ENCODE assay signal across 23 cellular contexts in the genomic region with DNA sequence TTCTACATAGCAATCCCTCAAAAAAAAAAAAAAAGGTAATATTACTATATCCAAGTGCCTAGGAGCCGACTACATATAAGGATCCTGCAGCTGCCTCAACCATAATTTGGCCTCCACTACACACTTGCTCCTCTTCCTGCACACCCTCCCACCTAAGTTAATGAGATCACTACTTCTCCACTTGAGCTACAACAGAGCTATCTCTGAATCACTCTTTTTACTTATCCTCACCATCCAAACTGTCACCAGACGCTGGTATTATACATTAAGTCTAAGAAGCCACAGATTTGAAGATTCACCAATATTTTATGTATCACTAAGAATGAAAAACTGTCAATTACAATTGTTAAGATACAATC. TPM values are rescaled to one million over a fixed set of nuclear protein-coding genes. Genes with fewer than 3 reads are reported as not detected.
DNase-seq lines count a peak whose midpoint lies in the region; TF ChIP-seq lines count a peak whose summit lies in the region.
"Had no signal": no experiment of that assay in that cellular context is flagged by ENCODE, and none has a peak within 500 bp of the region (broad histone marks: within the 10 kb centered on the region; RNA-seq: fewer than 3 reads in every experiment).

No MANE protein-coding gene starts in this region.

- H3K27ac Mint-ChIP-seq in activated CD4-positive, alpha-beta memory T cell treated with anti-CD3 and anti-CD28 coated beads, Interleukin-2, amount 10 ng/mL, durations not matched to agents 7 days and 5 days, result no peak overlapping the region
- H3K27ac Mint-ChIP-seq in activated CD4-positive, alpha-beta memory T cell treated with anti-CD3 and anti-CD28 coated beads for 36 hours, result no peak overlapping the region
- H3K27ac Mint-ChIP-seq: HFFc6 had no signal

- H3K9me2 ChIP-seq in GM23248 (ENCODE audit: insufficient read depth), result no peaks in the 10 kb centered on the region

- no peak overlapping the region for H3K4me3 ChIP-seq in BLaER1
- no peak overlapping the region for H3K4me3 ChIP-seq in GM23248
- H3K4me3 ChIP-seq: MG63, Peyer's patch, SJSA1 had no signal

- 0 out of 2 replicates have a peak, but pooled peaks cover 7% of the 10 kb centered on the region for H3F3A ChIP-seq in GM23248 (ENCODE audit: insufficient read depth)

- peaks cover 6% of the 10 kb centered on the region for H3K4me1 Mint-ChIP-seq in activated CD4-positive, alpha-beta memory T cell treated with anti-CD3 and anti-CD28 coated beads, Interleukin-2, amount 10 ng/mL, durations not matched to agents 7 days and 5 days
- H3K4me1 Mint-ChIP-seq in activated CD4-positive, alpha-beta memory T cell treated with anti-CD3 and anti-CD28 coated beads for 36 hours (ENCODE audit: low read depth), result peaks cover 19% of the 10 kb centered on the region

- H3K36me3 ChIP-seq in BLaER1 (peaks cover 48% of the 10 kb centered on the region), GM23248 (ENCODE audit: low read depth) (no peaks in the 10 kb centered on the region)
- H3K36me3 ChIP-seq: MG63, Peyer's patch, SJSA1 had no signal

- no peak overlapping the region for H3K4me3 Mint-ChIP-seq in activated CD4-positive, alpha-beta memory T cell treated with anti-CD3 and anti-CD28 coated beads, Interleukin-2, amount 10 ng/mL, durations not matched to agents 7 days and 5 days
- no peak overlapping the region for H3K4me3 Mint-ChIP-seq in activated CD4-positive, alpha-beta memory T cell treated with anti-CD3 and anti-CD28 coated beads for 36 hours
- H3K4me3 Mint-ChIP-seq: HFFc6 had no signal

- H4K20me1 ChIP-seq in BLaER1, result peaks cover 100% of the 10 kb centered on the region
- no peaks in the 10 kb centered on the region; the same call in 1 of the 2 replicates for H4K20me1 ChIP-seq in GM23248 (ENCODE audit: insufficient read depth)

- H3K9ac ChIP-seq in BLaER1, result no peak overlapping the region
- no peak overlapping the region for H3K9ac ChIP-seq in GM23248

- peak overlapping the region; percentile 49 for H3K4me2 ChIP-seq in BLaER1
- H3K4me2 ChIP-seq in GM23248 (ENCODE audit: unreplicated experiment), result no peak overlapping the region

- intact Hi-C loops in activated CD4-positive, alpha-beta memory T cell treated with anti-CD3 and anti-CD28 coated beads for 36 hours (cut with micrococcal nuclease), result no loop called here

- POLR2A ChIA-PET in activated CD4-positive, alpha-beta memory T cell treated with anti-CD3 and anti-CD28 coated beads, Interleukin-2, amount 10 ng/mL, durations not matched to agents 7 days and 5 days (lab: Charles Lee), result interaction anchor here (0.9 kb wide), 1 partner anchor 11 kb away, joined by 3 read pairs; no protein-coding TSS in a partner anchor
- POLR2A ChIA-PET in activated CD4-positive, alpha-beta memory T cell treated with anti-CD3 and anti-CD28 coated beads for 36 hours (lab: Charles Lee), result no interaction called here

- H3K9me3 Mint-ChIP-seq in activated CD4-positive, alpha-beta memory T cell treated with anti-CD3 and anti-CD28 coated beads, Interleukin-2, amount 10 ng/mL, durations not matched to agents 7 days and 5 days, result no peaks in the 10 kb centered on the region
- no peaks in the 10 kb centered on the region for H3K9me3 Mint-ChIP-seq in activated CD4-positive, alpha-beta memory T cell treated with anti-CD3 and anti-CD28 coated beads for 36 hours
- H3K9me3 Mint-ChIP-seq: HFFc6 had no signal

- H3K9me3 ChIP-seq in BLaER1 (no peaks in the 10 kb centered on the region), GM23248 (ENCODE audit: low read depth) (no peaks in the 10 kb centered on the region)
- H3K9me3 ChIP-seq: MG63, Peyer's patch, SJSA1 had no signal

- CTCF ChIA-PET in activated CD4-positive, alpha-beta memory T cell treated with anti-CD3 and anti-CD28 coated beads, Interleukin-2, amount 10 ng/mL, durations not matched to agents 7 days and 5 days (lab: Charles Lee), result interaction anchor here (0.7 to 1.0 kb wide), 2 partner anchors 9 to 47 kb away, joined by 3 read pairs; partner anchors contain the start of gene POU4F1
- CTCF ChIA-PET in activated CD4-positive, alpha-beta memory T cell treated with anti-CD3 and anti-CD28 coated beads for 36 hours (lab: Charles Lee), result interaction anchor here (0.7 kb wide), 1 partner anchor 19 kb away, joined by 3 read pairs; no protein-coding TSS in a partner anchor

- TF ChIP-seq POLR2A in erythroblast (IDR thresholded peaks at IDR 0.05; ENCODE audit: low read length), result no peak

- H3K79me2 ChIP-seq in GM23248 (ENCODE audit: insufficient read depth), result peaks cover 100% of the 10 kb centered on the region

- no peaks in the 10 kb centered on the region for H3K27me3 Mint-ChIP-seq in activated CD4-positive, alpha-beta memory T cell treated with anti-CD3 and anti-CD28 coated beads, Interleukin-2, amount 10 ng/mL, durations not matched to agents 7 days and 5 days
- H3K27me3 Mint-ChIP-seq in activated CD4-positive, alpha-beta memory T cell treated with anti-CD3 and anti-CD28 coated beads for 36 hours, result no peaks in the 10 kb centered on the region

- in situ Hi-C loops in GM23248 (cut with MboI), result no loop called here

- no peaks in the 10 kb centered on the region for H3K27me3 ChIP-seq in BLaER1
- H3K27me3 ChIP-seq in GM23248 (replicated peaks; ENCODE audit: insufficient read depth), result no peaks in the 10 kb centered on the region
- H3K27me3 ChIP-seq: MG63, Peyer's patch, SJSA1 had no signal

- H3K27ac ChIP-seq in BLaER1, result no peak overlapping the region
- H3K27ac ChIP-seq in GM23248, result no peak overlapping the region
- H3K27ac ChIP-seq: HL-60, Peyer's patch, SJSA1 had no signal

- DNase-seq in GM23248 (peak; percentile 3), SK-N-DZ (ENCODE audit: low spot score) (peak; percentile 14), erythroblast (lab: John Stamatoyannopoulos, UW) (peak; percentile 6 to 10)
- no peak for DNase-seq in stimulated activated CD4-positive, alpha-beta T cell treated with anti-CD3 and anti-CD28 coated beads, Interleukin-2, amount 100 ng/mL, for 24 hours
- no peak for DNase-seq in activated CD4-positive, alpha-beta memory T cell treated with anti-CD3 and anti-CD28 coated beads, Interleukin-2, amount 10 ng/mL, durations not matched to agents 7 days and 5 days
- DNase-seq in activated CD4-positive, alpha-beta memory T cell treated with anti-CD3 and anti-CD28 coated beads for 36 hours, result no peak
- DNase-seq: COR-L47; DMS 273 treated with DMSO at 0.1 percent for 48 hours; H7; HFFc6; IMR-90; Karpas-422; MG63; NCI-H1105 treated with DMSO at 0.1 percent for 48 hours; NCI-H1694; NCI-H2081 treated with DMSO at 0.1 percent for 48 hours; NCI-H510A; NCI-H748 treated with DMSO at 0.1 percent for 48 hours; NK-92 treated with Interleukin-12 subunit alpha and Interleukin-12 subunit beta, amount 100 ng/mL, for 24 hours; Peyer's patch had no signal

- 97 to 99% methylated on average over 2 of the region's 2 CpGs for whole genome bisulfite sequencing in GM23248 (ENCODE audit: low coverage in 1 of 2, low lambda C conversion rate in 2 of 2, missing lambda C conversion rate in 2 of 2), 2 experiments

- peaks cover 12% of the 10 kb centered on the region for H3K36me3 Mint-ChIP-seq in activated CD4-positive, alpha-beta memory T cell treated with anti-CD3 and anti-CD28 coated beads, Interleukin-2, amount 10 ng/mL, durations not matched to agents 7 days and 5 days (ENCODE audit: low read depth)
- H3K36me3 Mint-ChIP-seq in activated CD4-positive, alpha-beta memory T cell treated with anti-CD3 and anti-CD28 coated beads for 36 hours, result peaks cover 5% of the 10 kb centered on the region

- H3K4me1 ChIP-seq in BLaER1 (peaks cover 27% of the 10 kb centered on the region), GM23248 (ENCODE audit: insufficient read depth) (no peaks in the 10 kb centered on the region)
- H3K4me1 ChIP-seq: SJSA1 had no signal

- no peak overlapping the region for H2AFZ ChIP-seq in GM23248

RNA-seq across cellular contexts. Expression of gene OBI1, which starts 8.3 kb away (rescaled TPM):
- 9.5 and 10.6 TPM in 2 replicates for total RNA-seq in GM23248 (2014; rRNA removed; shearing (Covaris generic))
- polyA plus RNA-seq in GM23248 (2016; fragmentation: Nextera tagmentation; extraction: Ambion mirVana), result 7.9 and 10.4 TPM in 2 replicates
- 13.4 and 17.1 TPM in 2 replicates for polyA plus RNA-seq in SK-N-DZ (2014; cell fraction: cytosol; rRNA removed)
- polyA plus RNA-seq in SK-N-DZ (2014; cell fraction: nucleus; rRNA removed), result 10.1 and 12.2 TPM in 2 replicates
- total RNA-seq in activated CD4-positive, alpha-beta memory T cell treated with anti-CD3 and anti-CD28 coated beads, Interleukin-2, amount 10 ng/mL, durations not matched to agents 7 days and 5 days, result 10 to 100 TPM; 15.3 to 16.3 TPM
- 10 to 100 TPM; 17.6 TPM for total RNA-seq in activated CD4-positive, alpha-beta memory T cell treated with anti-CD3 and anti-CD28 coated beads for 36 hours

RNA-seq across cellular contexts. Expression of gene POU4F1, which starts 47.4 kb away (rescaled TPM):
- total RNA-seq in GM23248 (2014; rRNA removed; shearing (Covaris generic)), result not detected in 2 replicates
- not detected in 2 replicates for polyA plus RNA-seq in GM23248 (2016; fragmentation: Nextera tagmentation; extraction: Ambion mirVana)
- polyA plus RNA-seq in SK-N-DZ (2014; cell fraction: cytosol; rRNA removed), result 0.02 and 0.18 TPM in 2 replicates
- polyA plus RNA-seq in SK-N-DZ (2014; cell fraction: nucleus; rRNA removed), result 0.40 and 0.51 TPM in 2 replicates
- total RNA-seq in activated CD4-positive, alpha-beta memory T cell treated with anti-CD3 and anti-CD28 coated beads, Interleukin-2, amount 10 ng/mL, durations not matched to agents 7 days and 5 days, result under 1 TPM; 0.18 to 0.28 TPM
- total RNA-seq in activated CD4-positive, alpha-beta memory T cell treated with anti-CD3 and anti-CD28 coated beads for 36 hours, result under 1 TPM; 0.07 to 0.17 TPM
- total RNA-seq: HFFc6, IMR-90, Peyer's patch, SJSA1 had no signal

Comparison
In these comparisons a context has a peak if more than half of its experiments do, and no peak if none do; other contexts are left out.
1. DNase-seq: peak in GM23248 (single experiment), SK-N-DZ (single experiment) and erythroblast (2 of 2); none in stimulated activated CD4-positive, alpha-beta T cell treated with anti-CD3 and anti-CD28 coated beads, Interleukin-2, amount 100 ng/mL, for 24 hours (0 of 2), activated CD4-positive, alpha-beta memory T cell treated with anti-CD3 and anti-CD28 coated beads, Interleukin-2, amount 10 ng/mL, durations not matched to agents 7 days and 5 days (single experiment) and activated CD4-positive, alpha-beta memory T cell treated with anti-CD3 and anti-CD28 coated beads for 36 hours (single experiment).